11 cellular contexts compared by ENCODE assay signal in the genomic region with DNA sequence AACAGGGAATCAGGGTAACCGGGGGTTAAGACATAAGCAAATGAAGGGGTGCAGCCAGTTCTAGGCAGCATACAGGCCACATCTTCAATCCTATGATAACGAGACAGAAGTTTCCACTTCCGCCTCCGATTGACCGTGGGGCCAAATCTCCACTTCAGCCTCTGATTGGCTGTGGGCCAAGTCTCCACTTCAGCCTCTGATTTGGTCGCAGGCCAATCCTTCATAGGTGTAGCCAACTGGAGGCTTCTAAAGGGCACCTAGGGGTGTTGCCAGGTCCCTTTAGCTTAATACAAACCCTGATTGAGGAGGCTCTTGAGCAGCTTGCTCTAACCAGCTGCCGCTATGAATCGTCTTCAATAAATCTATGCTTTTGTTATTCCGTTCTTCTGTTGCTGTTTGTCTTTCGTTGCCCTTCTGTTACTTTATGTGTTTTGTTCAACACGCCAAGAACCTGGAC. TPM values are rescaled to one million over a fixed set of nuclear protein-coding genes. Genes with fewer than 3 reads are reported as not detected.
DNase-seq lines count a peak whose midpoint lies in the region; TF ChIP-seq lines count a peak whose summit lies in the region.
"Had no signal": no experiment of that assay in that cellular context is flagged by ENCODE, and none has a peak within 500 bp of the region (broad histone marks: within the 10 kb centered on the region; RNA-seq: fewer than 3 reads in every experiment).

No MANE protein-coding gene starts in this region.

- no peak overlapping the region for H2BK12ac ChIP-seq in neuronal stem cell (ENCODE audit: low read length)

- H3K23ac ChIP-seq in neuronal stem cell (ENCODE audit: low read depth, low read length, poor library complexity): no peak overlapping the region

- no peak for TF ChIP-seq POLR2A in uterus (IDR thresholded peaks at IDR 0.05)

- H2BK5ac ChIP-seq in neuronal stem cell (ENCODE audit: low read length): no peak overlapping the region

- peaks cover 19% of the 10 kb centered on the region for H3K4me1 Mint-ChIP-seq in activated naive CD4-positive, alpha-beta T cell treated with anti-CD3 and anti-CD28 coated beads for 36 hours (ENCODE audit: low read depth)

- H3K27me3 ChIP-seq in neuronal stem cell (ENCODE audit: control insufficient read depth in 3 of 3, insufficient read depth in 3 of 3, low read depth in 1 of 3, low read length in 3 of 3) (no peaks in the 10 kb centered on the region), uterus (no peaks in the 10 kb centered on the region)

- H2AFZ ChIP-seq in neuronal stem cell (ENCODE audit: low read length): peak overlapping the region; percentile 64

- peaks cover 2% of the 10 kb centered on the region for H3K79me1 ChIP-seq in neuronal stem cell (ENCODE audit: low read depth, low read length)

- intact Hi-C loops in activated naive CD4-positive, alpha-beta T cell treated with anti-CD3 and anti-CD28 coated beads for 36 hours (cut with micrococcal nuclease): loop anchor here (5.0 kb wide), 2 partner anchors 123 to 233 kb away; a partner anchor contains a TSS
- intact Hi-C loops in uterus (cut with DNase I; ENCODE audit: low total_unique reads): no loop called here

- no peak overlapping the region for H3K14ac ChIP-seq in neuronal stem cell (ENCODE audit: low read length)

- no peak overlapping the region for H3K27ac ChIP-seq in neuronal stem cell (replicated peaks; ENCODE audit: low read length)
- H3K27ac ChIP-seq in uterus: no peak overlapping the region
- H3K27ac ChIP-seq: C4-2B, SK-N-MC had no signal

- H3K9ac ChIP-seq in neuronal stem cell (ENCODE audit: low read depth, low read length, poor library complexity): peak overlapping the region; percentile 74

- H3K9me3 ChIP-seq in neuronal stem cell (replicated peaks in 1 of 2; ENCODE audit: control insufficient read depth in 2 of 2, insufficient read depth in 1 of 2, low read depth in 1 of 2, low read length in 2 of 2): no peaks in the 10 kb centered on the region
- H3K9me3 ChIP-seq in uterus: no peaks in the 10 kb centered on the region

- no peak overlapping the region for H3K18ac ChIP-seq in neuronal stem cell (ENCODE audit: low read length)

- H3K27ac Mint-ChIP-seq in activated naive CD4-positive, alpha-beta T cell treated with anti-CD3 and anti-CD28 coated beads for 36 hours: peak overlapping the region; percentile 16

- H3K4me3 ChIP-seq in neuronal stem cell (ENCODE audit: low read length in 2 of 2) (peak overlapping the region; percentile 41 to 80), uterus (no peak overlapping the region)
- H3K4me3 ChIP-seq: SK-N-MC had no signal

- H2BK15ac ChIP-seq in neuronal stem cell (ENCODE audit: low read length): no peak overlapping the region

- H3K4me3 Mint-ChIP-seq in activated naive CD4-positive, alpha-beta T cell treated with anti-CD3 and anti-CD28 coated beads for 36 hours: peak overlapping the region; percentile 61

- H4K8ac ChIP-seq in neuronal stem cell (ENCODE audit: low read depth, low read length): no peak overlapping the region

- no peaks in the 10 kb centered on the region for H3K9me3 Mint-ChIP-seq in activated naive CD4-positive, alpha-beta T cell treated with anti-CD3 and anti-CD28 coated beads for 36 hours

- CTCF ChIA-PET in activated naive CD4-positive, alpha-beta T cell treated with anti-CD3 and anti-CD28 coated beads for 36 hours (lab: Charles Lee): no interaction called here

- H2BK120ac ChIP-seq in neuronal stem cell (ENCODE audit: low read depth, low read length): no peak overlapping the region

- H3K4me2 ChIP-seq in neuronal stem cell (ENCODE audit: insufficient read depth, low read length, poor library complexity, severe bottlenecking): peak overlapping the region; percentile 69

- DNase-seq in activated naive CD4-positive, alpha-beta T cell treated with anti-CD3 and anti-CD28 coated beads for 36 hours: peak; percentile 59
- DNase-seq in activated naive CD4-positive, alpha-beta T cell treated with anti-CD3 and anti-CD28 coated beads, Interleukin-2, amount 50 U/mL, for 16 hours: no peak
- DNase-seq in NCI-H2029 (lab: John Stamatoyannopoulos, UW) (peak; percentile 92), amniotic epithelial cell (ENCODE audit: low read depth) (peak; percentile 55), neuronal stem cell (ENCODE audit: low spot score) (peak; percentile 69), uterus (no peak), NOMO-1 treated with dmso at 0.1 percent for 144 hours (lab: John Stamatoyannopoulos, UW; ENCODE audit: unreplicated experiment) (no peak)
- no peak for DNase-seq in effector CD8-positive, alpha-beta T cell (lab: John Stamatoyannopoulos, UW)

- WGBS in neuronal stem cell (ENCODE audit: extremely low coverage in 2 of 2, insufficient read length in 2 of 2, insufficient replicate concordance in 1 of 2), 2 donors: no CpG with 5 or more reads among the region's 11 CpGs

- no peak for TF ChIP-seq CTCF in uterus (IDR thresholded peaks at IDR 0.05)

- no peak overlapping the region for H3K4ac ChIP-seq in neuronal stem cell (ENCODE audit: low read length)

- H3K36me3 Mint-ChIP-seq in activated naive CD4-positive, alpha-beta T cell treated with anti-CD3 and anti-CD28 coated beads for 36 hours (ENCODE audit: low read depth): peaks cover 4% of the 10 kb centered on the region

- H4K91ac ChIP-seq in neuronal stem cell (ENCODE audit: low read depth, low read length, poor library complexity): no peak overlapping the region

- H3K27me3 Mint-ChIP-seq in activated naive CD4-positive, alpha-beta T cell treated with anti-CD3 and anti-CD28 coated beads for 36 hours (ENCODE audit: low read depth): no peaks in the 10 kb centered on the region

- H2AK5ac ChIP-seq in neuronal stem cell (ENCODE audit: low read depth, low read length): no peak overlapping the region

- peaks cover 7 to 12% of the 10 kb centered on the region in 2 donors for H3K4me1 ChIP-seq in neuronal stem cell (ENCODE audit: control insufficient read depth in 2 of 2, insufficient read depth in 1 of 2, low read depth in 1 of 2, low read length in 2 of 2)
- H3K4me1 ChIP-seq in uterus: peaks cover 0 to 3% of the 10 kb centered on the region in 2 donors

- H3K36me3 ChIP-seq in neuronal stem cell (replicated peaks in 1 of 2; ENCODE audit: control insufficient read depth in 2 of 2, insufficient read depth in 2 of 2, low read length in 2 of 2): peaks cover 3 to 18% of the 10 kb centered on the region in 2 donors
- no peaks in the 10 kb centered on the region for H3K36me3 ChIP-seq in uterus

RNA-seq across cellular contexts. Expression of a gene that starts 2.1 kb away (rescaled TPM):
- total RNA-seq in activated naive CD4-positive, alpha-beta T cell treated with anti-CD3 and anti-CD28 coated beads for 36 hours: 100 to 1,000 TPM; 107 to 113 TPM
- polyA plus RNA-seq in neuronal stem cell (2013, experiment 1 of 2): 177 TPM
- polyA plus RNA-seq in neuronal stem cell (2013, experiment 2 of 2): 162 TPM
- total RNA-seq in uterus: 100 to 1,000 TPM; 124 to 310 (median 195) TPM

RNA-seq across cellular contexts. Expression of a gene that starts 10.3 kb away (rescaled TPM):
- not detected for total RNA-seq in activated naive CD4-positive, alpha-beta T cell treated with anti-CD3 and anti-CD28 coated beads for 36 hours
- polyA plus RNA-seq in neuronal stem cell (2013, experiment 1 of 2): not detected
- polyA plus RNA-seq in neuronal stem cell (2013, experiment 2 of 2): not detected
- total RNA-seq in uterus: not detected
- total RNA-seq: glomerular endothelial cell had no signal

Comparison
In these comparisons a context has a peak if more than half of its experiments do, and no peak if none do; other contexts are left out.
1. DNase-seq: peak in activated naive CD4-positive, alpha-beta T cell treated with anti-CD3 and anti-CD28 coated beads for 36 hours (single experiment), NCI-H2029 (single experiment), amniotic epithelial cell (single experiment) and neuronal stem cell (single experiment); none in activated naive CD4-positive, alpha-beta T cell treated with anti-CD3 and anti-CD28 coated beads, Interleukin-2, amount 50 U/mL, for 16 hours (single experiment), uterus (0 of 2), effector CD8-positive, alpha-beta T cell (single experiment) and NOMO-1 treated with dmso at 0.1 percent for 144 hours (single experiment).
2. H3K4me3 ChIP-seq: peak in neuronal stem cell (2 of 2); none in uterus (0 of 2).